ENCODE assay signal across 17 cellular contexts in genomic region chr1:91672601-91673161, GRCh38.
DNase-seq lines count a peak whose midpoint lies in the region; ATAC-seq and TF ChIP-seq lines count a peak whose summit lies in the region.
"Had no signal": no experiment of that assay in that cellular context is flagged by ENCODE, and none has a peak within 500 bp of the region (broad histone marks: within the 10 kb centered on the region; RNA-seq: fewer than 3 reads in every experiment).

No MANE protein-coding gene starts in this region.

- no peak for TF ChIP-seq CTCF in glutamatergic neuron (IDR thresholded peaks at IDR 0.05; ENCODE audit: partially characterized antibody, unreplicated experiment)

- ATAC-seq in stimulated activated naive CD8-positive, alpha-beta T cell treated with anti-CD3 and anti-CD28 coated beads, Interleukin-15, amount 100 ng/mL, for 72 hours = peak; percentile 49
- ATAC-seq in HG02870 (IDR thresholded peaks at IDR 0.05; ENCODE audit: unreplicated experiment) = no peak
- ATAC-seq: right lobe of liver had no signal

- H3K27ac Mint-ChIP-seq in activated T-helper 1 cell treated with anti-CD3 and anti-CD28 coated beads, Interleukin-12 subunit alpha, Interleukin-12 subunit beta, Interleukin-2, Interleukin-4 antibody, amounts not matched to agents 30 ng/mL and 10 ng/mL and 1 ng/mL, durations not matched to agents 14 hours and 24 hours and 36 hours = peak overlapping the region; percentile 93
- peak overlapping the region in 1 of 2 donors; percentile 85 for H3K27ac Mint-ChIP-seq in stimulated activated naive CD8-positive, alpha-beta T cell treated with anti-CD3 and anti-CD28 coated beads, Interleukin-15, amount 100 ng/mL, for 72 hours
- H3K27ac Mint-ChIP-seq in glutamatergic neuron (ENCODE audit: unreplicated experiment) = no peak overlapping the region

- DNase-seq in activated naive CD4-positive, alpha-beta T cell treated with Interleukin-2 at 50 U/mL for 16 hours = peak; percentile 13
- DNase-seq in activated naive CD4-positive, alpha-beta T cell (lab: John Stamatoyannopoulos, UW) = no peak
- DNase-seq in activated T-helper 1 cell treated with anti-CD3 and anti-CD28 coated beads, Interleukin-12 subunit alpha, Interleukin-12 subunit beta, Interleukin-2, Interleukin-4 antibody, amounts not matched to agents 30 ng/mL and 10 ng/mL and 1 ng/mL, durations not matched to agents 14 hours and 24 hours and 36 hours (ENCODE audit: low spot score) = peak; percentile 20
- DNase-seq in foreskin melanocyte (peak; percentile 32), glutamatergic neuron (no peak), NCI-H2171 treated with DMSO at 0.1 percent for 48 hours (lab: John Stamatoyannopoulos, UW) (no peak)
- no peak for DNase-seq in stimulated activated naive CD8-positive, alpha-beta T cell treated with anti-CD3 and anti-CD28 coated beads, Interleukin-15, amount 100 ng/mL, for 72 hours
- DNase-seq: caudate nucleus; CD4-positive, alpha-beta memory T cell; Karpas-422; NCI-H1417; NCI-H748 treated with DMSO at 0.1 percent for 48 hours; right lobe of liver; SIG-M5; tibial artery; WERI-Rb-1 had no signal

- H3K36me3 Mint-ChIP-seq in activated T-helper 1 cell treated with anti-CD3 and anti-CD28 coated beads, Interleukin-12 subunit alpha, Interleukin-12 subunit beta, Interleukin-2, Interleukin-4 antibody, amounts not matched to agents 30 ng/mL and 10 ng/mL and 1 ng/mL, durations not matched to agents 14 hours and 24 hours and 36 hours (ENCODE audit: low read depth) = peaks cover 13% of the 10 kb centered on the region
- H3K36me3 Mint-ChIP-seq in glutamatergic neuron (ENCODE audit: unreplicated experiment) = no peaks in the 10 kb centered on the region
- H3K36me3 Mint-ChIP-seq: CD4-positive, alpha-beta memory T cell had no signal

- H3K9me3 Mint-ChIP-seq in activated T-helper 1 cell treated with anti-CD3 and anti-CD28 coated beads, Interleukin-12 subunit alpha, Interleukin-12 subunit beta, Interleukin-2, Interleukin-4 antibody, amounts not matched to agents 30 ng/mL and 10 ng/mL and 1 ng/mL, durations not matched to agents 14 hours and 24 hours and 36 hours = peaks cover 14% of the 10 kb centered on the region
- H3K9me3 Mint-ChIP-seq in stimulated activated naive CD8-positive, alpha-beta T cell treated with anti-CD3 and anti-CD28 coated beads, Interleukin-15, amount 100 ng/mL, for 72 hours = peaks cover 0 to 8% of the 10 kb centered on the region in 2 donors
- H3K9me3 Mint-ChIP-seq in glutamatergic neuron (ENCODE audit: unreplicated experiment) = peaks cover 2% of the 10 kb centered on the region
- H3K9me3 Mint-ChIP-seq: CD4-positive, alpha-beta memory T cell had no signal

- H3K4me1 Mint-ChIP-seq in activated T-helper 1 cell treated with anti-CD3 and anti-CD28 coated beads, Interleukin-12 subunit alpha, Interleukin-12 subunit beta, Interleukin-2, Interleukin-4 antibody, amounts not matched to agents 30 ng/mL and 10 ng/mL and 1 ng/mL, durations not matched to agents 14 hours and 24 hours and 36 hours (ENCODE audit: low read depth) = peaks cover 44% of the 10 kb centered on the region
- H3K4me1 Mint-ChIP-seq in stimulated activated naive CD8-positive, alpha-beta T cell treated with anti-CD3 and anti-CD28 coated beads, Interleukin-15, amount 100 ng/mL, for 72 hours = peaks cover 30% of the 10 kb centered on the region
- no peaks in the 10 kb centered on the region for H3K4me1 Mint-ChIP-seq in glutamatergic neuron (ENCODE audit: low read depth, unreplicated experiment)

- intact Hi-C loops in activated T-helper 1 cell treated with anti-CD3 and anti-CD28 coated beads, Interleukin-12 subunit alpha, Interleukin-12 subunit beta, Interleukin-2, Interleukin-4 antibody, amounts not matched to agents 30 ng/mL and 10 ng/mL and 1 ng/mL, durations not matched to agents 14 hours and 24 hours and 36 hours (cut with micrococcal nuclease) = loop anchor here (1.0 to 2.0 kb wide), 9 partner anchors 25 to 204 kb away; no protein-coding TSS in a partner anchor

- peak overlapping the region; percentile 30 for H3K4me3 Mint-ChIP-seq in activated T-helper 1 cell treated with anti-CD3 and anti-CD28 coated beads, Interleukin-12 subunit alpha, Interleukin-12 subunit beta, Interleukin-2, Interleukin-4 antibody, amounts not matched to agents 30 ng/mL and 10 ng/mL and 1 ng/mL, durations not matched to agents 14 hours and 24 hours and 36 hours
- H3K4me3 Mint-ChIP-seq in stimulated activated naive CD8-positive, alpha-beta T cell treated with anti-CD3 and anti-CD28 coated beads, Interleukin-15, amount 100 ng/mL, for 72 hours = no peak overlapping the region
- no peak overlapping the region for H3K4me3 Mint-ChIP-seq in glutamatergic neuron (ENCODE audit: unreplicated experiment)
- H3K4me3 Mint-ChIP-seq: CD4-positive, alpha-beta memory T cell had no signal

- H3K27me3 Mint-ChIP-seq in activated T-helper 1 cell treated with anti-CD3 and anti-CD28 coated beads, Interleukin-12 subunit alpha, Interleukin-12 subunit beta, Interleukin-2, Interleukin-4 antibody, amounts not matched to agents 30 ng/mL and 10 ng/mL and 1 ng/mL, durations not matched to agents 14 hours and 24 hours and 36 hours (ENCODE audit: insufficient read depth) = no peaks in the 10 kb centered on the region
- no peaks in the 10 kb centered on the region for H3K27me3 Mint-ChIP-seq in stimulated activated naive CD8-positive, alpha-beta T cell treated with anti-CD3 and anti-CD28 coated beads, Interleukin-15, amount 100 ng/mL, for 72 hours
- peaks cover 1% of the 10 kb centered on the region for H3K27me3 Mint-ChIP-seq in glutamatergic neuron (ENCODE audit: unreplicated experiment)
- H3K27me3 Mint-ChIP-seq: CD4-positive, alpha-beta memory T cell had no signal

Comparison
In these comparisons a context has a peak if more than half of its experiments do, and no peak if none do; other contexts are left out.
1. DNase-seq: peak in activated naive CD4-positive, alpha-beta T cell treated with Interleukin-2 at 50 U/mL for 16 hours (single experiment), activated T-helper 1 cell treated with anti-CD3 and anti-CD28 coated beads, Interleukin-12 subunit alpha, Interleukin-12 subunit beta, Interleukin-2, Interleukin-4 antibody, amounts not matched to agents 30 ng/mL and 10 ng/mL and 1 ng/mL, durations not matched to agents 14 hours and 24 hours and 36 hours (single experiment) and foreskin melanocyte (single experiment); none in activated naive CD4-positive, alpha-beta T cell (0 of 4), stimulated activated naive CD8-positive, alpha-beta T cell treated with anti-CD3 and anti-CD28 coated beads, Interleukin-15, amount 100 ng/mL, for 72 hours (0 of 2), glutamatergic neuron (single experiment) and NCI-H2171 treated with DMSO at 0.1 percent for 48 hours (single experiment).